In the genomic region with DNA sequence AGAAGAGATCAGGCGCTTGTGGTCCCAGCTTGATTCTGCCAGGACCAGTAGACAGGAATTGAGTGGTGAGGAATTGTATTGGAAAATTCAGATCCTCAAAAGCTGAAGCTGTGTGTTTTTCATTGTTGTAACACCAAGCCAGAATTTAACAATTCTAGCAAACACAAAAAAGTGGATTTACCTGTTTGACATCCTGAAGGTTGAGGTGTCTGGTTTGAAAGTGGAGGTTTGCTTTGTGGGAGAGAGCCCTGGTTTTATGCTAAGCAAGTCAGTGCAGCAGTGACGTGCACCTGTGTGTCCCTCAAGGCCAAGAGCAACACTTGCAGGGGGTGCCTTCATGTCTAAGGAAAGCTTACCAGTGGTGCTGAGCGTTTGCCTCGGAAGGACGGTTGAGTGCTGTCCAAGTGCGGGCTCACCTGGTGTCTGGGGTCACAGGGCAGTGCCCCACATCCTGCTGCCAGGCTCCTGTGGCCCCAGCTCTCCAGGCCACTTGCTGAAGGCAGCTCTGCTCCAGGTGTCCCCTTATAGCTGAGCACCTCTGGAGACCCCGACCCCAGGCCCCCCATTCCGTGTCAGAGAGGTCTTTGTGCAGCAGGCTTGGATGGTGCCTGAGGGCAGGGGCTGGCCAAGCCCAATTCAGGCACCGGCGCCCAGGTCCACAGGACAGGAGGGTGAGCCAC, we compare ENCODE assay signal across 26 cellular contexts.
"Had no signal": no experiment of that assay in that cellular context is flagged by ENCODE, and none has a peak within 500 bp of the region (broad histone marks: within the 10 kb centered on the region; RNA-seq: fewer than 3 reads in every experiment).

No MANE protein-coding gene starts in this region.

- H3K36me3 ChIP-seq: neural progenitor cell had no signal

- H3K4me2 ChIP-seq: neural progenitor cell had no signal

- DNase-seq: effector CD4-positive, alpha-beta T cell; endodermal cell; esophagus squamous epithelium; foreskin fibroblast; left colon; left ventricle myocardium superior; mesenchymal stem cell; midbrain; nucleus accumbens; pancreas; retina; right lobe of liver; spleen; stimulated activated CD4-positive, alpha-beta T cell treated with anti-CD3 and anti-CD28 coated beads, Interleukin-15, amount 100 ng/mL, for 24 hours; stimulated activated CD4-positive, alpha-beta T cell treated with anti-CD3 and anti-CD28 coated beads, Interleukin-1b, Interleukin-23, amount 100 ng/mL, for 48 hours; stimulated activated CD4-positive, alpha-beta T cell treated with anti-CD3 and anti-CD28 coated beads, Interleukin-4, amount 100 ng/mL, for 24 hours; stimulated activated naive B cell treated with anti-CD40 and anti-IgM and Interleukin-4, amounts not matched to agents 10 μg/mL and 1 μg/mL and 100 μg/mL, for 72 hours; stomach; substantia nigra; transverse colon had no signal

- H3K9me3 Mint-ChIP-seq: endodermal cell; natural killer cell treated with Interleukin-12 subunit alpha and Interleukin-12 subunit beta and Interleukin-15 and Interleukin-18, amount 100 ng/mL, for 72 hours; neural progenitor cell; stimulated activated naive B cell treated with anti-CD40 and anti-IgM and Interleukin-4, amounts not matched to agents 10 μg/mL and 1 μg/mL and 100 μg/mL, for 72 hours had no signal

- H3K4me1 Mint-ChIP-seq: endodermal cell; neural progenitor cell; stimulated activated naive B cell treated with anti-CD40 and anti-IgM and Interleukin-4, amounts not matched to agents 10 μg/mL and 1 μg/mL and 100 μg/mL, for 72 hours had no signal

- ATAC-seq: left colon; left ventricle myocardium superior; pancreas; right lobe of liver; stimulated activated naive B cell treated with anti-CD40 and anti-IgM and Interleukin-4, amounts not matched to agents 10 μg/mL and 1 μg/mL and 100 μg/mL, for 72 hours had no signal

- H3K4me3 Mint-ChIP-seq: endodermal cell; natural killer cell treated with Interleukin-12 subunit alpha and Interleukin-12 subunit beta and Interleukin-15 and Interleukin-18, amount 100 ng/mL, for 72 hours; neural progenitor cell; stimulated activated naive B cell treated with anti-CD40 and anti-IgM and Interleukin-4, amounts not matched to agents 10 μg/mL and 1 μg/mL and 100 μg/mL, for 72 hours had no signal

- H3K27ac Mint-ChIP-seq: endodermal cell; natural killer cell treated with Interleukin-12 subunit alpha and Interleukin-12 subunit beta and Interleukin-15 and Interleukin-18, amount 100 ng/mL, for 72 hours; neural progenitor cell; progenitor cell of endocrine pancreas; stimulated activated naive B cell treated with anti-CD40 and anti-IgM and Interleukin-4, amounts not matched to agents 10 μg/mL and 1 μg/mL and 100 μg/mL, for 72 hours had no signal

- H2AFZ ChIP-seq: neural progenitor cell had no signal

- H3K27ac ChIP-seq: coronary artery, neural progenitor cell, pancreas, right lobe of liver, spleen, stomach, thoracic aorta, transverse colon had no signal

- H3K9me3 ChIP-seq: esophagus squamous epithelium, pancreas, right lobe of liver, spleen, stomach, thoracic aorta, transverse colon had no signal

- H3K4me1 ChIP-seq: neural progenitor cell, pancreas, right lobe of liver, spleen, stomach, transverse colon had no signal

- H3K27me3 Mint-ChIP-seq: natural killer cell treated with Interleukin-12 subunit alpha and Interleukin-12 subunit beta and Interleukin-15 and Interleukin-18, amount 100 ng/mL, for 72 hours; progenitor cell of endocrine pancreas; stimulated activated naive B cell treated with anti-CD40 and anti-IgM and Interleukin-4, amounts not matched to agents 10 μg/mL and 1 μg/mL and 100 μg/mL, for 72 hours had no signal

- H3K4me3 ChIP-seq: coronary artery, esophagus squamous epithelium, lung, neural progenitor cell, pancreas, right lobe of liver, spleen, stomach, thoracic aorta, transverse colon had no signal

- H3K27me3 ChIP-seq: esophagus squamous epithelium, neural progenitor cell, pancreas, right lobe of liver, spleen, stomach, transverse colon had no signal
